1 cellular context compared by ENCODE assay signal in the genomic region with DNA sequence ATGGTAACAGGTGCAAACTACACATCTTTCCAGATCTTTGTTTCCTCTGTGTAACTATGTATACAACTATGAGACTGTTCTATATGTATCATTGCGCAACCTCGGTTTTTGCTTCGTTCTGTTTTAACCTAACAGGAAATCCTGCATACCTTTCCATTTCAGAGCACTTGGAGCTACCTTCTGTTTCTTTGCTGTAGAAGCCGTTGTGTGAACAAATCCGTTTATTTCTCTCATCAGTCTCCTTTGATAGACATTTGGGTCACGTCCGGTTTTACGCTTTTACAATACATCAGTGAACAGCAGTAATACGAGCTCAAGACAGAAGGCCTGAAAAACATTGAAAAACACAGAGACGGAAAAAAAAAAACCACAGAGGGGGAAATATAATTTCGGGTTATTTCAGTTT.
TF ChIP-seq lines count a peak whose summit lies in the region.

No MANE protein-coding gene starts in this region.

TF ChIP-seq in GM23338, 12 proteins besides CTCF, POLR2A, EP300 and RAD21 (continued from another document):
- TF ChIP-seq REST (IDR thresholded peaks at IDR 0.05; ENCODE audit: unreplicated experiment) (no peak), STAT1 (IDR thresholded peaks at IDR 0.05; ENCODE audit: unreplicated experiment) (no peak)
